ENCODE assay signal across 13 cellular contexts in the genomic region with DNA sequence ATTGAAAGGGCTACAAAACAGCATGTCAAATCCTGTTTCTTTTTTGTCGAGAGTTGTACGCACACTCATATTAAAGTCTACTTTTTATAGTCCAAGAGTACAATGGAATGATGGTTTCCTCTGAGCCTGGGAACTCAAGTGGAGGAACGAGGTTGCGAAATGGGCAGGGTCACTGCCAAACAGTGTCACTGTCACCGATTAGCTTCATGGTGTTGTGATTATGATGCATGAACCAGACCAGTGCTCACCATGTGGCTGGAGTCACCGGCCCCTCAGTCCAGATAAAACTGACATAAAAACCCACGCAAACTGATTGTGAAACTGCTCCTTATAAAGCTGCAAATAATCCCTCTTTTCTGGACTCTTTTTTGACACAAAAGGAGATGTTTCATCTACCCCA.
DNase-seq lines count a peak whose midpoint lies in the region; ATAC-seq and TF ChIP-seq lines count a peak whose summit lies in the region.
"Had no signal": no experiment of that assay in that cellular context is flagged by ENCODE, and none has a peak within 500 bp of the region (broad histone marks: within the 10 kb centered on the region; RNA-seq: fewer than 3 reads in every experiment).

No MANE protein-coding gene starts in this region.

- no peaks in the 10 kb centered on the region for H3K9me3 ChIP-seq in SK-N-MC (ENCODE audit: low read depth, low read length)
- no peaks in the 10 kb centered on the region for H3K9me3 ChIP-seq in gastroesophageal sphincter
- H3K9me3 ChIP-seq: HAP-1 had no signal

- TF ChIP-seq POLR2A in gastroesophageal sphincter (IDR thresholded peaks at IDR 0.05), result no peak

- no peaks in the 10 kb centered on the region for H3K36me3 Mint-ChIP-seq in activated naive CD8-positive, alpha-beta T cell treated with anti-CD3 and anti-CD28 coated beads, Interleukin-2, amount 50 U/mL, for 24 hours (ENCODE audit: low read depth)

- no peaks in the 10 kb centered on the region for H3K4me1 Mint-ChIP-seq in activated naive CD8-positive, alpha-beta T cell treated with anti-CD3 and anti-CD28 coated beads, Interleukin-2, amount 50 U/mL, for 24 hours
- H3K4me1 Mint-ChIP-seq: T-helper 17 cell had no signal

- H3K27me3 Mint-ChIP-seq in activated naive CD8-positive, alpha-beta T cell treated with anti-CD3 and anti-CD28 coated beads, Interleukin-2, amount 50 U/mL, for 24 hours, result peaks cover 25% of the 10 kb centered on the region

- H3K27ac Mint-ChIP-seq in activated naive CD8-positive, alpha-beta T cell treated with anti-CD3 and anti-CD28 coated beads, Interleukin-2, amount 50 U/mL, for 24 hours, result no peak overlapping the region
- H3K27ac Mint-ChIP-seq: T-helper 17 cell had no signal

- 38 to 41% methylated on average over 7 of the region's 7 CpGs for WGBS in gastroesophageal sphincter (ENCODE audit: low coverage in 1 of 2), 2 donors

- H3K27ac ChIP-seq in SK-N-MC (peak overlapping the region; percentile 95), gastroesophageal sphincter (peak overlapping the region in 2 of 4 donors; percentile 27 to 57)
- H3K27ac ChIP-seq: epithelial cell of prostate had no signal

- TF ChIP-seq CTCF in gastroesophageal sphincter (IDR thresholded peaks at IDR 0.05) (no peak), omental fat pad (IDR thresholded peaks at IDR 0.05) (no peak)

- ATAC-seq in gastroesophageal sphincter, result peak; percentile 80
- no peak for ATAC-seq in omental fat pad (ENCODE audit: low FRiP score)
- no peak for ATAC-seq in activated naive CD8-positive, alpha-beta T cell treated with anti-CD3 and anti-CD28 coated beads, Interleukin-2, amount 50 U/mL, for 24 hours
- ATAC-seq: T-helper 17 cell had no signal

- H3K27me3 ChIP-seq in gastroesophageal sphincter, result no peaks in the 10 kb centered on the region
- no peaks in the 10 kb centered on the region for H3K27me3 ChIP-seq in H7 (ENCODE audit: control insufficient read depth, insufficient read depth, low read length)

- no peak overlapping the region for H3K9ac ChIP-seq in SK-N-MC (ENCODE audit: insufficient read length)

- H3K36me3 ChIP-seq in SK-N-MC (ENCODE audit: insufficient read depth, low read length) (no peaks in the 10 kb centered on the region), gastroesophageal sphincter (no peaks in the 10 kb centered on the region), H7 (replicated peaks; ENCODE audit: control insufficient read depth, insufficient read depth, low read length) (no peaks in the 10 kb centered on the region)
- H3K36me3 ChIP-seq: HAP-1 had no signal

- DNase-seq in SK-N-MC (ENCODE audit: low read depth, low spot score) (no peak), omental fat pad (ENCODE audit: low spot score) (peak; percentile 50), ureter (ENCODE audit: low spot score) (peak; percentile 71), H7 (no peak), medulla oblongata (ENCODE audit: extremely low spot score) (no peak), GF-D8 (lab: John Stamatoyannopoulos, UW) (no peak)
- DNase-seq in activated naive CD8-positive, alpha-beta T cell treated with anti-CD3 and anti-CD28 coated beads, Interleukin-2, amount 50 U/mL, for 24 hours, result no peak
- DNase-seq: anterior cingulate cortex; stimulated activated CD8-positive, alpha-beta memory T cell treated with anti-CD3 and anti-CD28 coated beads, Interleukin-4, amount 100 ng/mL, for 48 hours; T-helper 17 cell had no signal

- no peaks in the 10 kb centered on the region for H3K9me3 Mint-ChIP-seq in activated naive CD8-positive, alpha-beta T cell treated with anti-CD3 and anti-CD28 coated beads, Interleukin-2, amount 50 U/mL, for 24 hours

- no peak overlapping the region for H3K4me3 Mint-ChIP-seq in activated naive CD8-positive, alpha-beta T cell treated with anti-CD3 and anti-CD28 coated beads, Interleukin-2, amount 50 U/mL, for 24 hours
- H3K4me3 Mint-ChIP-seq: T-helper 17 cell had no signal

- H3K4me3 ChIP-seq in SK-N-MC (peak overlapping the region; percentile 63), gastroesophageal sphincter (no peak overlapping the region), H7 (ENCODE audit: insufficient read depth, low read depth, low read length) (no peak overlapping the region)
- H3K4me3 ChIP-seq: HAP-1 had no signal

- H3K4me1 ChIP-seq in gastroesophageal sphincter, result peaks cover 0 to 32% (median 0%) of the 10 kb centered on the region in 3 donors
- H3K4me1 ChIP-seq: HAP-1 had no signal

- no peak for TF ChIP-seq EP300 in gastroesophageal sphincter (IDR thresholded peaks at IDR 0.05)

Comparison
In these comparisons a context has a peak if more than half of its experiments do, and no peak if none do; other contexts are left out.
1. DNase-seq: peak in omental fat pad (single experiment) and ureter (single experiment); none in SK-N-MC (single experiment), H7 (single experiment), medulla oblongata (single experiment), activated naive CD8-positive, alpha-beta T cell treated with anti-CD3 and anti-CD28 coated beads, Interleukin-2, amount 50 U/mL, for 24 hours (single experiment) and GF-D8 (single experiment).